ENCODE assay signal across 18 cellular contexts in the genomic region with DNA sequence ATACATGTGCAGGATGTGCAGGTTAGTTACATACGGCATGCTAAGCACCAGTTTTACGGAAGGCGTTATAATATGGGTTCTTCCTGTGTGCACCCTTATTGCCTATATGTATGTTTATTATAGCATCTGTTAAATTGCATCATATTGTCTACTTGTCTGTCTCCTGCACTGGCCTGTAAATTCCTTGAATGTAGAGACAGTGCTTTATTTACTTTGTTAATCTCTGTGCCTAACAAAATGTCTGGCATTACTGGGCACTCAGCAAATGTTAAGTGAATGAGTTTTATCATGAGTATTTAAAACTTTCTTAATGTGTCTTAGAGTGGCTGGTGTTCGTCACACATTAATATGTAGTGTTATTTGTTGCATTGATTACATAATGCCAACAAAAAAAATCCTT.
"Had no signal": no experiment of that assay in that cellular context is flagged by ENCODE, and none has a peak within 500 bp of the region (broad histone marks: within the 10 kb centered on the region; RNA-seq: fewer than 3 reads in every experiment).

No MANE protein-coding gene starts in this region.

- H3K4me1 ChIP-seq: uterus had no signal

- H3K27me3 ChIP-seq: heart left ventricle, ovary, spleen, tibial artery, upper lobe of left lung, uterus had no signal

- H3K36me3 ChIP-seq: ovary, upper lobe of left lung, uterus had no signal

- H3K27ac ChIP-seq: coronary artery, heart left ventricle, ovary, spleen, tibial artery, upper lobe of left lung, uterus had no signal

- ATAC-seq: heart left ventricle; mucosa of descending colon; natural killer cell; right cardiac atrium; stimulated activated memory B cell treated with anti-CD40 and anti-IgM and Interleukin-4, amounts not matched to agents 10 μg/mL and 1 μg/mL and 100 μg/mL, for 72 hours had no signal

- H3K9me3 ChIP-seq: mucosa of descending colon, ovary, tibial artery, upper lobe of left lung, uterus had no signal

- DNase-seq: effector CD4-positive, alpha-beta T cell; endodermal cell; erythroblast; heart left ventricle; hippocampal formation; mucosa of descending colon; natural killer cell; ovary; right cardiac atrium; spleen; stimulated activated CD4-positive, alpha-beta T cell treated with anti-CD3 and anti-CD28 coated beads, Interleukin-15, amount 100 ng/mL, for 24 hours; stimulated activated CD4-positive, alpha-beta T cell treated with anti-CD3 and anti-CD28 coated beads, Interleukin-1b, Interleukin-23, amount 100 ng/mL, for 48 hours; stimulated activated CD4-positive, alpha-beta T cell treated with anti-CD3 and anti-CD28 coated beads, Interleukin-4, amount 100 ng/mL, for 24 hours; tibial artery; upper lobe of left lung; uterus had no signal

- H3K4me3 ChIP-seq: coronary artery, heart left ventricle, mucosa of descending colon, ovary, spleen, tibial artery, upper lobe of left lung, uterus had no signal
